23 cellular contexts compared by ENCODE assay signal in genomic region chr1:9861371-9861770, GRCh38. TPM values are rescaled to one million over a fixed set of nuclear protein-coding genes. Genes with fewer than 3 reads are reported as not detected.
A peak's percentile ranks its signal among the peaks of the same experiment; 100 is the strongest.
DNase-seq lines count a peak whose midpoint lies in the region; ATAC-seq and TF ChIP-seq lines count a peak whose summit lies in the region.
"Had no signal": no experiment of that assay in that cellular context is flagged by ENCODE, and none has a peak within 500 bp of the region (broad histone marks: within the 10 kb centered on the region; RNA-seq: fewer than 3 reads in every experiment).

No MANE protein-coding gene starts in this region.

- in situ Hi-C loops in G401 (cut with HindIII; ENCODE audit: low sequenced_read_pairs) = no loop called here

- H3K4me1 Mint-ChIP-seq in activated CD8-positive, alpha-beta T cell treated with anti-CD3 and anti-CD28 coated beads, Interleukin-2, amount 10 ng/mL, durations not matched to agents 7 days and 5 days (ENCODE audit: low read depth) = peaks cover 15% of the 10 kb centered on the region
- H3K4me1 Mint-ChIP-seq in activated CD8-positive, alpha-beta T cell treated with anti-CD3 and anti-CD28 coated beads for 36 hours (ENCODE audit: low read depth) = peaks cover 8% of the 10 kb centered on the region
- H3K4me1 Mint-ChIP-seq: CD4-positive, alpha-beta memory T cell had no signal

- POLR2A ChIA-PET in activated CD8-positive, alpha-beta T cell treated with anti-CD3 and anti-CD28 coated beads, Interleukin-2, amount 10 ng/mL, durations not matched to agents 7 days and 5 days (lab: Charles Lee) = interaction anchor here (1.1 kb wide), 1 partner anchor 235 kb away, joined by 3 read pairs; no protein-coding TSS in a partner anchor
- POLR2A ChIA-PET in activated CD8-positive, alpha-beta T cell treated with anti-CD3 and anti-CD28 coated beads for 36 hours (lab: Charles Lee) = interaction anchor here (0.5 to 1.9 kb wide), 4 partner anchors 30 to 82 kb away, joined by 3 to 5 read pairs (median 3); no protein-coding TSS in a partner anchor

- TF ChIP-seq CTCF in activated CD8-positive, alpha-beta T cell treated with anti-CD3 and anti-CD28 coated beads for 36 hours (IDR thresholded peaks at IDR 0.05) = no peak

- peak overlapping the region; percentile 13 for H3K27ac ChIP-seq in angular gyrus (ENCODE audit: low read depth, low read length)
- H3K27ac ChIP-seq: gastrocnemius medialis, left lung had no signal

- CTCF ChIA-PET in activated CD8-positive, alpha-beta T cell treated with anti-CD3 and anti-CD28 coated beads, Interleukin-2, amount 10 ng/mL, durations not matched to agents 7 days and 5 days (lab: Charles Lee) = interaction anchor here (0.8 to 17.0 kb wide), 7 partner anchors 13 to 246 kb away, joined by 3 to 264 read pairs (median 3); no protein-coding TSS in a partner anchor
- CTCF ChIA-PET in activated CD8-positive, alpha-beta T cell treated with anti-CD3 and anti-CD28 coated beads for 36 hours (lab: Charles Lee) = interaction anchor here (0.7 to 4.7 kb wide), 12 partner anchors 12 to 246 kb away, joined by 3 to 37 read pairs (median 3); no protein-coding TSS in a partner anchor

- ATAC-seq in activated CD8-positive, alpha-beta T cell treated with anti-CD3 and anti-CD28 coated beads, Interleukin-2, amount 10 ng/mL, durations not matched to agents 7 days and 5 days = peak; percentile 25
- no peak for ATAC-seq in activated CD8-positive, alpha-beta T cell treated with anti-CD3 and anti-CD28 coated beads for 36 hours
- ATAC-seq: gastrocnemius medialis, left lung, mucosa of descending colon had no signal

- no peak overlapping the region for H3K4me3 Mint-ChIP-seq in activated CD8-positive, alpha-beta T cell treated with anti-CD3 and anti-CD28 coated beads, Interleukin-2, amount 10 ng/mL, durations not matched to agents 7 days and 5 days
- no peak overlapping the region for H3K4me3 Mint-ChIP-seq in activated CD8-positive, alpha-beta T cell treated with anti-CD3 and anti-CD28 coated beads for 36 hours
- H3K4me3 Mint-ChIP-seq: activated CD4-positive, alpha-beta memory T cell treated with anti-CD3 and anti-CD28 coated beads for 36 hours; activated naive CD4-positive, alpha-beta T cell treated with anti-CD3 and anti-CD28 coated beads, Interleukin-2, amount 50 U/mL, for 24 hours; stimulated activated naive CD8-positive, alpha-beta T cell treated with anti-CD3 and anti-CD28 coated beads, Interleukin-15, Interleukin-2, amounts not matched to agents 100 ng/mL and 50 ng/mL, for 24 hours had no signal

- H3K9me3 Mint-ChIP-seq in activated CD8-positive, alpha-beta T cell treated with anti-CD3 and anti-CD28 coated beads, Interleukin-2, amount 10 ng/mL, durations not matched to agents 7 days and 5 days (ENCODE audit: insufficient read depth) = no peaks in the 10 kb centered on the region
- no peaks in the 10 kb centered on the region for H3K9me3 Mint-ChIP-seq in activated CD8-positive, alpha-beta T cell treated with anti-CD3 and anti-CD28 coated beads for 36 hours
- H3K9me3 Mint-ChIP-seq: activated CD4-positive, alpha-beta memory T cell treated with anti-CD3 and anti-CD28 coated beads for 36 hours; activated naive CD4-positive, alpha-beta T cell treated with anti-CD3 and anti-CD28 coated beads, Interleukin-2, amount 50 U/mL, for 24 hours; CD4-positive, alpha-beta memory T cell; stimulated activated naive CD8-positive, alpha-beta T cell treated with anti-CD3 and anti-CD28 coated beads, Interleukin-15, Interleukin-2, amounts not matched to agents 100 ng/mL and 50 ng/mL, for 24 hours had no signal

- intact Hi-C loops in activated CD8-positive, alpha-beta T cell treated with anti-CD3 and anti-CD28 coated beads for 36 hours (cut with micrococcal nuclease) = no loop called here

- no peak for DNase-seq in activated CD8-positive, alpha-beta T cell treated with anti-CD3 and anti-CD28 coated beads, Interleukin-2, amount 10 ng/mL, durations not matched to agents 7 days and 5 days
- no peak for DNase-seq in activated CD8-positive, alpha-beta T cell treated with anti-CD3 and anti-CD28 coated beads for 36 hours
- DNase-seq in NCI-H2171 (lab: John Stamatoyannopoulos, UW) = peak; percentile 62
- no peak for DNase-seq in NCI-H2081 treated with DMSO at 0.1 percent for 48 hours (lab: John Stamatoyannopoulos, UW)
- no peak for DNase-seq in medulla oblongata (ENCODE audit: extremely low spot score)
- no peak for DNase-seq in activated CD4-positive, alpha-beta T cell treated with anti-CD3 and anti-CD28 coated beads for 48 hours
- DNase-seq in G401 (ENCODE audit: low spot score) = no peak
- DNase-seq: ACHN; activated CD4-positive, alpha-beta memory T cell treated with anti-CD3 and anti-CD28 coated beads for 36 hours; activated T-cell treated with anti-CD3 and anti-CD28 coated beads, Interleukin-2, amount 50 U/mL, for 48 hours; CD4-positive, alpha-beta memory T cell; cortex of kidney; gastrocnemius medialis; GOT3; Kasumi-1; left lung; mucosa of descending colon; nucleus accumbens; retina; stimulated activated CD4-positive, alpha-beta T cell treated with anti-CD3 and anti-CD28 coated beads, Interleukin-15, amount 100 ng/mL, for 24 hours had no signal

- H3K27me3 Mint-ChIP-seq in activated CD8-positive, alpha-beta T cell treated with anti-CD3 and anti-CD28 coated beads, Interleukin-2, amount 10 ng/mL, durations not matched to agents 7 days and 5 days (ENCODE audit: low read depth) = no peaks in the 10 kb centered on the region
- no peaks in the 10 kb centered on the region for H3K27me3 Mint-ChIP-seq in activated CD8-positive, alpha-beta T cell treated with anti-CD3 and anti-CD28 coated beads for 36 hours
- H3K27me3 Mint-ChIP-seq: activated CD4-positive, alpha-beta memory T cell treated with anti-CD3 and anti-CD28 coated beads for 36 hours; activated naive CD4-positive, alpha-beta T cell treated with anti-CD3 and anti-CD28 coated beads, Interleukin-2, amount 50 U/mL, for 24 hours; CD4-positive, alpha-beta memory T cell; stimulated activated naive CD8-positive, alpha-beta T cell treated with anti-CD3 and anti-CD28 coated beads, Interleukin-15, Interleukin-2, amounts not matched to agents 100 ng/mL and 50 ng/mL, for 24 hours had no signal

- no peak overlapping the region for H3K27ac Mint-ChIP-seq in activated CD8-positive, alpha-beta T cell treated with anti-CD3 and anti-CD28 coated beads, Interleukin-2, amount 10 ng/mL, durations not matched to agents 7 days and 5 days
- H3K27ac Mint-ChIP-seq in activated CD8-positive, alpha-beta T cell treated with anti-CD3 and anti-CD28 coated beads for 36 hours = no peak overlapping the region
- H3K27ac Mint-ChIP-seq: activated CD4-positive, alpha-beta memory T cell treated with anti-CD3 and anti-CD28 coated beads for 36 hours; activated naive CD4-positive, alpha-beta T cell treated with anti-CD3 and anti-CD28 coated beads, Interleukin-2, amount 50 U/mL, for 24 hours; stimulated activated naive CD8-positive, alpha-beta T cell treated with anti-CD3 and anti-CD28 coated beads, Interleukin-15, Interleukin-2, amounts not matched to agents 100 ng/mL and 50 ng/mL, for 24 hours had no signal

- peaks cover 8% of the 10 kb centered on the region for H3K36me3 Mint-ChIP-seq in activated CD8-positive, alpha-beta T cell treated with anti-CD3 and anti-CD28 coated beads, Interleukin-2, amount 10 ng/mL, durations not matched to agents 7 days and 5 days (ENCODE audit: low read depth)
- H3K36me3 Mint-ChIP-seq in activated CD8-positive, alpha-beta T cell treated with anti-CD3 and anti-CD28 coated beads for 36 hours (ENCODE audit: low read depth) = no peaks in the 10 kb centered on the region

RNA-seq across cellular contexts. Expression of gene CLSTN1, which starts 37.6 kb away (rescaled TPM):
- 10 to 100 TPM; 91.1 to 96.8 TPM for total RNA-seq in activated CD8-positive, alpha-beta T cell treated with anti-CD3 and anti-CD28 coated beads, Interleukin-2, amount 10 ng/mL, durations not matched to agents 7 days and 5 days
- total RNA-seq in activated CD8-positive, alpha-beta T cell treated with anti-CD3 and anti-CD28 coated beads for 36 hours = 10 to 100 TPM; 29.3 to 29.9 TPM
- 136 and 175 TPM in 2 replicates for total RNA-seq in G401 (2014; rRNA removed; shearing (Covaris generic))

RNA-seq across cellular contexts. Expression of gene CTNNBIP1, which starts 48.7 kb away (rescaled TPM):
- 10 to 100 TPM; 18.2 to 23.6 TPM for total RNA-seq in activated CD8-positive, alpha-beta T cell treated with anti-CD3 and anti-CD28 coated beads, Interleukin-2, amount 10 ng/mL, durations not matched to agents 7 days and 5 days
- 1 to 10 TPM; 9.0 to 9.6 TPM for total RNA-seq in activated CD8-positive, alpha-beta T cell treated with anti-CD3 and anti-CD28 coated beads for 36 hours
- 346 and 526 TPM in 2 replicates for total RNA-seq in G401 (2014; rRNA removed; shearing (Covaris generic))

Comparison
In these comparisons a context has a peak if more than half of its experiments do, and no peak if none do; other contexts are left out.
1. RNA of gene CTNNBIP1, which starts 48.7 kb away (total RNA-seq): 346 to 526 TPM in G401; 18.2 to 23.6 TPM in activated CD8-positive, alpha-beta T cell treated with anti-CD3 and anti-CD28 coated beads, Interleukin-2, amount 10 ng/mL, durations not matched to agents 7 days and 5 days and 9.0 to 9.6 TPM in activated CD8-positive, alpha-beta T cell treated with anti-CD3 and anti-CD28 coated beads for 36 hours; every median in the first group is over 10 times any median in the second.